In genomic region chr2:25483584-25484266, GRCh38 we compare ENCODE assay signal across 7 cellular contexts.
DNase-seq lines count a peak whose midpoint lies in the region; ATAC-seq and FAIRE-seq lines count a peak whose summit lies in the region.

No MANE protein-coding gene starts in this region.

- DNase-seq in OCI-M1 (lab: John Stamatoyannopoulos, UW) (peak; percentile 91), sciatic nerve (ENCODE audit: low spot score) (no peak), frontal cortex (ENCODE audit: low spot score in 2 of 2) (no peak), NCI-H1105 (lab: John Stamatoyannopoulos, UW) (no peak), cortex of kidney (lab: John Stamatoyannopoulos, UW) (no peak)

- ATAC-seq in GM19328 (IDR thresholded peaks at IDR 0.05; ENCODE audit: unreplicated experiment) (peak; percentile 57), HG03060 (IDR thresholded peaks at IDR 0.05; ENCODE audit: low read depth, unreplicated experiment) (peak; percentile 71), sciatic nerve (peak; percentile 46)

- intact Hi-C loops in sciatic nerve (cut with DNase I), result no loop called here

- FAIRE-seq in frontal cortex (lab: Jason Lieb, UNC), result no peak
